In the genomic region with DNA sequence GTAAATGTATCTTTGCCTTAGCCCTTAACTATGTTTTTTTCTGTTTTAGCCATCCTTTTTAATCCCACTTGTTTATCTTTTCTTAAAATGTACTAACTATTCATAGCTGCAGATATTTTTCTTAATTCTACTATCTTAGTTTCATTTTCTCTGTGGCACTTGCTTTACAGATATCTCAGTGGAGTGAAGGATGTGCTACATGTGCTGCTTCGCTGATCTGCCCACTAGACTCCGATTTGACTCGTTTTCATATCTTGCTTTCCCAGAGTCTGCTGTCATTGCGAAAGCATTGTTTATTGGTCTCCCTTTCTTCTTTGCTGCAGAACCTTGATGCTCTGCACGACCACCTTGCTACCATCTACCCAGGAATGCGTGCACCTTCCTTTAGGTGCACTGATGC, we compare ENCODE assay signal across 18 cellular contexts. TPM values are rescaled to one million over a fixed set of nuclear protein-coding genes. Genes with fewer than 3 reads are reported as not detected.
A peak's percentile ranks its signal among the peaks of the same experiment; 100 is the strongest.
DNase-seq lines count a peak whose midpoint lies in the region; ATAC-seq and TF ChIP-seq lines count a peak whose summit lies in the region.
"Had no signal": no experiment of that assay in that cellular context is flagged by ENCODE, and none has a peak within 500 bp of the region (broad histone marks: within the 10 kb centered on the region; RNA-seq: fewer than 3 reads in every experiment).

No MANE protein-coding gene starts in this region.

- H3K4me1 Mint-ChIP-seq in brain, result peaks cover 11% of the 10 kb centered on the region
- H3K4me1 Mint-ChIP-seq in progenitor cell of endocrine pancreas (ENCODE audit: low read depth), result no peaks in the 10 kb centered on the region
- peaks cover 2 to 6% (median 2%) of the 10 kb centered on the region in 4 donors for H3K4me1 Mint-ChIP-seq in naive thymus-derived CD8-positive, alpha-beta T cell

- no peaks in the 10 kb centered on the region for H3K79me2 ChIP-seq in smooth muscle cell (ENCODE audit: low read depth)

- peaks cover 0 to 4% (median 0%) of the 10 kb centered on the region in 5 experiments for H3K9me3 Mint-ChIP-seq in brain
- no peaks in the 10 kb centered on the region for H3K9me3 Mint-ChIP-seq in progenitor cell of endocrine pancreas (ENCODE audit: low read depth)
- no peaks in the 10 kb centered on the region for H3K9me3 Mint-ChIP-seq in naive thymus-derived CD8-positive, alpha-beta T cell
- H3K9me3 Mint-ChIP-seq: activated T-helper 1 cell treated with anti-CD3 and anti-CD28 coated beads, Interleukin-12 subunit alpha, Interleukin-12 subunit beta, Interleukin-2, Interleukin-4 antibody, amounts not matched to agents 30 ng/mL and 10 ng/mL and 1 ng/mL, durations not matched to agents 14 hours and 24 hours and 36 hours; CD4-positive, alpha-beta T cell; natural killer cell had no signal

- no peak overlapping the region for H3K9ac ChIP-seq in smooth muscle cell (ENCODE audit: low read depth)

- H3K4me3 Mint-ChIP-seq in brain, result peak overlapping the region in 2 of 5 experiments; percentile 29
- H3K4me3 Mint-ChIP-seq in progenitor cell of endocrine pancreas (ENCODE audit: low read depth), result no peak overlapping the region
- no peak overlapping the region for H3K4me3 Mint-ChIP-seq in naive thymus-derived CD8-positive, alpha-beta T cell
- H3K4me3 Mint-ChIP-seq: activated T-helper 1 cell treated with anti-CD3 and anti-CD28 coated beads, Interleukin-12 subunit alpha, Interleukin-12 subunit beta, Interleukin-2, Interleukin-4 antibody, amounts not matched to agents 30 ng/mL and 10 ng/mL and 1 ng/mL, durations not matched to agents 14 hours and 24 hours and 36 hours; CD4-positive, alpha-beta T cell; natural killer cell had no signal

- H3K36me3 Mint-ChIP-seq in brain (peaks cover 28% of the 10 kb centered on the region), progenitor cell of endocrine pancreas (ENCODE audit: insufficient read depth) (no peaks in the 10 kb centered on the region)
- H3K36me3 Mint-ChIP-seq in naive thymus-derived CD8-positive, alpha-beta T cell, result no peaks in the 10 kb centered on the region
- H3K36me3 Mint-ChIP-seq: natural killer cell had no signal

- no peak for TF ChIP-seq CTCF in brain (conservative IDR thresholded peaks at IDR 0.05)
- no peak for TF ChIP-seq CTCF in smooth muscle cell (IDR thresholded peaks at IDR 0.05; ENCODE audit: borderline replicate concordance, insufficient read depth, poor library complexity, severe bottlenecking)
- no peak for TF ChIP-seq CTCF in progenitor cell of endocrine pancreas (IDR thresholded peaks at IDR 0.05; ENCODE audit: unreplicated experiment)

- H3K4me2 ChIP-seq in smooth muscle cell, result peak overlapping the region; percentile 54

- POLR2A ChIA-PET in naive thymus-derived CD8-positive, alpha-beta T cell (lab: Charles Lee), result no interaction called here

- no peaks in the 10 kb centered on the region for H3K27me3 Mint-ChIP-seq in brain
- H3K27me3 Mint-ChIP-seq in progenitor cell of endocrine pancreas, result no peaks in the 10 kb centered on the region
- H3K27me3 Mint-ChIP-seq in naive thymus-derived CD8-positive, alpha-beta T cell, result peaks cover 0 to 17% (median 0%) of the 10 kb centered on the region in 5 donors

- H3K36me3 ChIP-seq in smooth muscle cell (ENCODE audit: low read depth), result no peaks in the 10 kb centered on the region

- no peaks in the 10 kb centered on the region for H3K27me3 ChIP-seq in smooth muscle cell (ENCODE audit: low read depth)

- H4K20me1 ChIP-seq in smooth muscle cell (ENCODE audit: low read depth), result no peaks in the 10 kb centered on the region

- ATAC-seq in GM18867 (IDR thresholded peaks at IDR 0.05; ENCODE audit: unreplicated experiment) (peak; percentile 51), HG02884 (IDR thresholded peaks at IDR 0.05; ENCODE audit: unreplicated experiment) (peak; percentile 57), GM21723 (IDR thresholded peaks at IDR 0.05; ENCODE audit: unreplicated experiment) (no peak), GM19467 (IDR thresholded peaks at IDR 0.05; ENCODE audit: unreplicated experiment) (no peak)
- ATAC-seq in naive thymus-derived CD8-positive, alpha-beta T cell, result no peak
- ATAC-seq: natural killer cell had no signal

- 59% methylated on average over 6 of the region's 6 CpGs for WGBS in smooth muscle cell (ENCODE audit: low lambda C conversion rate)

- no peak overlapping the region for H3K27ac ChIP-seq in smooth muscle cell (ENCODE audit: low read depth)

- no peaks in the 10 kb centered on the region for H3K9me3 ChIP-seq in smooth muscle cell (replicated peaks; ENCODE audit: low read depth)

- no peak overlapping the region for H3K4me3 ChIP-seq in smooth muscle cell

- no peaks in the 10 kb centered on the region for H3K4me1 ChIP-seq in smooth muscle cell (ENCODE audit: low read depth)

- peak overlapping the region in 4 of 5 experiments; percentile 6 to 95 (median 63) for H3K27ac Mint-ChIP-seq in brain
- no peak overlapping the region for H3K27ac Mint-ChIP-seq in progenitor cell of endocrine pancreas
- no peak overlapping the region for H3K27ac Mint-ChIP-seq in naive thymus-derived CD8-positive, alpha-beta T cell
- H3K27ac Mint-ChIP-seq: activated T-helper 1 cell treated with anti-CD3 and anti-CD28 coated beads, Interleukin-12 subunit alpha, Interleukin-12 subunit beta, Interleukin-2, Interleukin-4 antibody, amounts not matched to agents 30 ng/mL and 10 ng/mL and 1 ng/mL, durations not matched to agents 14 hours and 24 hours and 36 hours; CD4-positive, alpha-beta T cell; natural killer cell had no signal

- DNase-seq in smooth muscle cell (lab: John Stamatoyannopoulos, UW; ENCODE audit: unreplicated experiment) (no peak), progenitor cell of endocrine pancreas (ENCODE audit: low spot score, unreplicated experiment) (no peak)
- DNase-seq in naive thymus-derived CD8-positive, alpha-beta T cell, result no peak
- DNase-seq: activated CD4-positive, alpha-beta T cell treated with anti-CD3 and anti-CD28 coated beads, Interleukin-2, amount 50 U/mL, for 48 hours; amniotic stem cell; CD4-positive, alpha-beta T cell; kidney glomerular epithelial cell; natural killer cell; NCI-H1048; NK-92 treated with Interleukin-12 subunit alpha and Interleukin-12 subunit beta, amount 100 ng/mL, for 24 hours; SHP77; stimulated activated CD4-positive, alpha-beta T cell treated with anti-CD3 and anti-CD28 coated beads, Interleukin-4, amount 100 ng/mL, for 1 hour had no signal

- H2AFZ ChIP-seq in smooth muscle cell (ENCODE audit: low read depth), result no peak overlapping the region

- H3F3A ChIP-seq in smooth muscle cell (ENCODE audit: low read depth), result no peaks in the 10 kb centered on the region

RNA-seq across cellular contexts. Expression of a gene that starts 30.6 kb away (rescaled TPM):
- polyA plus RNA-seq in brain (ENCODE audit: insufficient read depth, low read depth, low replicate concordance) (9.8 TPM), smooth muscle cell (16.3 and 26.7 TPM in 2 replicates)
- total RNA-seq in smooth muscle cell (32.2 and 35.4 TPM in 2 replicates), progenitor cell of endocrine pancreas (1.5 and 1.9 TPM in 2 replicates)
- not detected for total RNA-seq in naive thymus-derived CD8-positive, alpha-beta T cell
- not detected for polyA plus RNA-seq in naive thymus-derived CD8-positive, alpha-beta T cell
- total RNA-seq: CD4-positive, alpha-beta T cell had no signal

Comparison
In these comparisons a context has a peak if more than half of its experiments do, and no peak if none do; other contexts are left out.
1. ATAC-seq: peak in GM18867 (single experiment) and HG02884 (single experiment); none in GM21723 (single experiment), GM19467 (single experiment) and naive thymus-derived CD8-positive, alpha-beta T cell (0 of 2).
2. H3K27ac Mint-ChIP-seq: peak in brain (4 of 5); none in progenitor cell of endocrine pancreas (single experiment) and naive thymus-derived CD8-positive, alpha-beta T cell (0 of 10).
3. RNA of a gene that starts 30.6 kb away (total RNA-seq): 32.2 to 35.4 TPM in smooth muscle cell; 1.5 to 1.9 TPM in progenitor cell of endocrine pancreas and not detected in naive thymus-derived CD8-positive, alpha-beta T cell; every median in the first group is over 10 times any median in the second.